12 cellular contexts compared by ENCODE assay signal in the genomic region with DNA sequence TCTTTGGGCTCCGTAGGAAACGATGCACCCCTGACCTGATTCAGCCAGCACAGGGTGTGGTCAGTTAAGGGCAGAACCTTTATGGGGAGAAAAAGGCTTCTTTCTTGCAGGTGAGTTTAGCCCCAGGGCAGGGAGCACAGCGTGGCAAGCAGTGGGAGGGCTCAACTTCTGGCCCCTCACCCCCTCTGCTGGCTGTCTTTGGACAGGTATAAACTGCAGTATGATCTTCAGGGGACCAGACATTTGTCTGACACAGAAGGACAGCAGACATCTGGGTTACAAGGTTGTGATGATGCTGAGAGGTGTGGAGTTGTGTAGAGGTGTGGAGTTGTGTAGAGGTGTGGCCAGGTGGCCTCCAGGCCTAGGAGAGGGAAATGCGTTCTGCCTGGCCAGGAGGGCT.
DNase-seq lines count a peak whose midpoint lies in the region; ATAC-seq and TF ChIP-seq lines count a peak whose summit lies in the region.
"Had no signal": no experiment of that assay in that cellular context is flagged by ENCODE, and none has a peak within 500 bp of the region (broad histone marks: within the 10 kb centered on the region; RNA-seq: fewer than 3 reads in every experiment).

No MANE protein-coding gene starts in this region.

- no peaks in the 10 kb centered on the region for H3K27me3 Mint-ChIP-seq in activated naive CD4-positive, alpha-beta T cell treated with anti-CD3 and anti-CD28 coated beads, Interleukin-2, amount 10 ng/mL, durations not matched to agents 7 days and 5 days
- no peaks in the 10 kb centered on the region for H3K27me3 Mint-ChIP-seq in chondrocyte (ENCODE audit: low read depth)

- peak; percentile 19 for ATAC-seq in stimulated activated effector memory CD8-positive, alpha-beta T cell treated with anti-CD3 and anti-CD28 coated beads, Interleukin-12 subunit alpha, Interleukin-12 subunit beta, amount 100 ng/mL, for 72 hours
- ATAC-seq in HG03469 (IDR thresholded peaks at IDR 0.05; ENCODE audit: unreplicated experiment) (no peak), HG03175 (IDR thresholded peaks at IDR 0.05; ENCODE audit: unreplicated experiment) (no peak)
- ATAC-seq: CD8-positive, alpha-beta T cell; naive thymus-derived CD4-positive, alpha-beta T cell had no signal

- no peak overlapping the region for H3K27ac Mint-ChIP-seq in activated naive CD4-positive, alpha-beta T cell treated with anti-CD3 and anti-CD28 coated beads, Interleukin-2, amount 10 ng/mL, durations not matched to agents 7 days and 5 days
- no peak overlapping the region for H3K27ac Mint-ChIP-seq in chondrocyte (ENCODE audit: unreplicated experiment)
- no peak overlapping the region for H3K27ac Mint-ChIP-seq in stimulated activated effector memory CD8-positive, alpha-beta T cell treated with anti-CD3 and anti-CD28 coated beads, Interleukin-12 subunit alpha, Interleukin-12 subunit beta, amount 100 ng/mL, for 72 hours
- H3K27ac Mint-ChIP-seq: CD8-positive, alpha-beta T cell; naive thymus-derived CD4-positive, alpha-beta T cell had no signal

- no peaks in the 10 kb centered on the region for H3K9me3 Mint-ChIP-seq in activated naive CD4-positive, alpha-beta T cell treated with anti-CD3 and anti-CD28 coated beads, Interleukin-2, amount 10 ng/mL, durations not matched to agents 7 days and 5 days
- H3K9me3 Mint-ChIP-seq in chondrocyte (ENCODE audit: low read depth): peaks cover 3% of the 10 kb centered on the region
- no peaks in the 10 kb centered on the region for H3K9me3 Mint-ChIP-seq in stimulated activated effector memory CD8-positive, alpha-beta T cell treated with anti-CD3 and anti-CD28 coated beads, Interleukin-12 subunit alpha, Interleukin-12 subunit beta, amount 100 ng/mL, for 72 hours
- H3K9me3 Mint-ChIP-seq: CD8-positive, alpha-beta T cell; naive thymus-derived CD4-positive, alpha-beta T cell had no signal

- no peaks in the 10 kb centered on the region for H3K36me3 Mint-ChIP-seq in activated naive CD4-positive, alpha-beta T cell treated with anti-CD3 and anti-CD28 coated beads, Interleukin-2, amount 10 ng/mL, durations not matched to agents 7 days and 5 days
- H3K36me3 Mint-ChIP-seq in chondrocyte (ENCODE audit: low read depth): peaks cover 2% of the 10 kb centered on the region
- H3K36me3 Mint-ChIP-seq in stimulated activated effector memory CD8-positive, alpha-beta T cell treated with anti-CD3 and anti-CD28 coated beads, Interleukin-12 subunit alpha, Interleukin-12 subunit beta, amount 100 ng/mL, for 72 hours: no peaks in the 10 kb centered on the region
- H3K36me3 Mint-ChIP-seq: CD8-positive, alpha-beta T cell; naive thymus-derived CD4-positive, alpha-beta T cell had no signal

- DNase-seq in activated naive CD4-positive, alpha-beta T cell treated with anti-CD3 and anti-CD28 coated beads, Interleukin-2, amount 10 ng/mL, durations not matched to agents 7 days and 5 days: peak; percentile 45
- no peak for DNase-seq in activated naive CD4-positive, alpha-beta T cell treated with anti-CD3 and anti-CD28 coated beads, Interleukin-2, amount 50 U/mL, for 16 hours
- DNase-seq in NCI-H146 (lab: John Stamatoyannopoulos, UW) (peak; percentile 89), chondrocyte (ENCODE audit: low spot score) (no peak)
- DNase-seq in stimulated activated effector memory CD8-positive, alpha-beta T cell treated with anti-CD3 and anti-CD28 coated beads, Interleukin-12 subunit alpha, Interleukin-12 subunit beta, amount 100 ng/mL, for 72 hours (ENCODE audit: low spot score in 2 of 2): no peak
- no peak for DNase-seq in activated CD4-positive, CD25-positive, alpha-beta regulatory T cell treated with anti-CD3 and anti-CD28 coated beads, Interleukin-2, amount 50 U/mL, for 72 hours
- DNase-seq: adrenal gland, NCI-H446 had no signal

- TF ChIP-seq CTCF in chondrocyte (IDR thresholded peaks at IDR 0.05): peak; percentile 60

- no peak overlapping the region for H3K4me3 Mint-ChIP-seq in activated naive CD4-positive, alpha-beta T cell treated with anti-CD3 and anti-CD28 coated beads, Interleukin-2, amount 10 ng/mL, durations not matched to agents 7 days and 5 days
- H3K4me3 Mint-ChIP-seq in chondrocyte (ENCODE audit: unreplicated experiment): no peak overlapping the region
- no peak overlapping the region for H3K4me3 Mint-ChIP-seq in stimulated activated effector memory CD8-positive, alpha-beta T cell treated with anti-CD3 and anti-CD28 coated beads, Interleukin-12 subunit alpha, Interleukin-12 subunit beta, amount 100 ng/mL, for 72 hours
- H3K4me3 Mint-ChIP-seq: CD8-positive, alpha-beta T cell; naive thymus-derived CD4-positive, alpha-beta T cell had no signal

- no peaks in the 10 kb centered on the region for H3K4me1 Mint-ChIP-seq in activated naive CD4-positive, alpha-beta T cell treated with anti-CD3 and anti-CD28 coated beads, Interleukin-2, amount 10 ng/mL, durations not matched to agents 7 days and 5 days
- H3K4me1 Mint-ChIP-seq in chondrocyte (ENCODE audit: low read depth): peaks cover 11% of the 10 kb centered on the region
- H3K4me1 Mint-ChIP-seq in stimulated activated effector memory CD8-positive, alpha-beta T cell treated with anti-CD3 and anti-CD28 coated beads, Interleukin-12 subunit alpha, Interleukin-12 subunit beta, amount 100 ng/mL, for 72 hours: no peaks in the 10 kb centered on the region

- CTCF ChIA-PET in activated naive CD4-positive, alpha-beta T cell treated with anti-CD3 and anti-CD28 coated beads, Interleukin-2, amount 10 ng/mL, durations not matched to agents 7 days and 5 days (lab: Charles Lee): interaction anchor here (1.5 to 1.6 kb wide), 3 partner anchors 31 to 705 kb away, joined by 3 to 7 read pairs (median 4); no protein-coding TSS in a partner anchor

Comparison
In these comparisons a context has a peak if more than half of its experiments do, and no peak if none do; other contexts are left out.
1. DNase-seq: peak in activated naive CD4-positive, alpha-beta T cell treated with anti-CD3 and anti-CD28 coated beads, Interleukin-2, amount 10 ng/mL, durations not matched to agents 7 days and 5 days (single experiment) and NCI-H146 (single experiment); none in activated naive CD4-positive, alpha-beta T cell treated with anti-CD3 and anti-CD28 coated beads, Interleukin-2, amount 50 U/mL, for 16 hours (single experiment), chondrocyte (single experiment), stimulated activated effector memory CD8-positive, alpha-beta T cell treated with anti-CD3 and anti-CD28 coated beads, Interleukin-12 subunit alpha, Interleukin-12 subunit beta, amount 100 ng/mL, for 72 hours (0 of 2) and activated CD4-positive, CD25-positive, alpha-beta regulatory T cell treated with anti-CD3 and anti-CD28 coated beads, Interleukin-2, amount 50 U/mL, for 72 hours (single experiment).